5 cellular contexts compared by ENCODE assay signal in the genomic region with DNA sequence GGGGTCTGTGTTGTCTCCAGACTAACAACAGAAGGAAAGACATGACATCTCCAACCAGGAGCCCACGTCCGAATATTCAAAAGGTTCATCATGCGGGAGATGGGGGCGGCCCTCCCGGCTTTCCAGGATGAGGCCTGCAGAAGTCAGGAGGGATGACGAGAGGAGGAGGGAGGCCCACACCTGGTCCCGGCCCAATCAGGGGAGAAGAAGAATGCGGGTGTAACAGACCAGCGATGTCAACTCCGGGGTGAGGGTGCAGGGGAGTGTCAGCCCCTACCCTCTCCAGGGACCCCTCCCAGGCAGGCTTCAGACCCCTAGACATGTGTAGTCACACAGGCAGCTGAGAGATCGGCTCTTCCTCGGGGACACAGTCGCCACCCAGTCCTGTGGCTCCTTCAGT.
"Had no signal": no experiment of that assay in that cellular context is flagged by ENCODE, and none has a peak within 500 bp of the region (broad histone marks: within the 10 kb centered on the region; RNA-seq: fewer than 3 reads in every experiment).

No MANE protein-coding gene starts in this region.

- H3K4me3 ChIP-seq: GM23248, K562 had no signal

- H2AFZ ChIP-seq: GM23248 had no signal

- H3K9ac ChIP-seq: GM23248 had no signal

- H3K27ac ChIP-seq: GM23248 had no signal

- DNase-seq: HCEC 1CT, IMR-90, KG1 had no signal
